ENCODE assay signal across 9 cellular contexts in genomic region chr18:46578987-46579386, GRCh38.
"Had no signal": no experiment of that assay in that cellular context is flagged by ENCODE, and none has a peak within 500 bp of the region (broad histone marks: within the 10 kb centered on the region; RNA-seq: fewer than 3 reads in every experiment).

No MANE protein-coding gene starts in this region.

- H3K4me3 ChIP-seq: GM23338 had no signal

- H3K4me3 Mint-ChIP-seq: GM23338, H9, IgD-negative memory B cell had no signal

- H3K4me1 Mint-ChIP-seq: GM23338, H9 had no signal

- FAIRE-seq: H1, H54, HepG2 had no signal

- DNase-seq: H9, HCEC 1CT, KBM-7 had no signal

- H3K27ac ChIP-seq: HL-60 had no signal

- H3K4me2 ChIP-seq: GM23338 had no signal

- ATAC-seq: GM23338, HepG2 had no signal

- H3K27ac Mint-ChIP-seq: GM23338, H9, IgD-negative memory B cell had no signal

- H2AFZ ChIP-seq: GM23338 had no signal
